1 cellular context compared by ENCODE assay signal in the genomic region with DNA sequence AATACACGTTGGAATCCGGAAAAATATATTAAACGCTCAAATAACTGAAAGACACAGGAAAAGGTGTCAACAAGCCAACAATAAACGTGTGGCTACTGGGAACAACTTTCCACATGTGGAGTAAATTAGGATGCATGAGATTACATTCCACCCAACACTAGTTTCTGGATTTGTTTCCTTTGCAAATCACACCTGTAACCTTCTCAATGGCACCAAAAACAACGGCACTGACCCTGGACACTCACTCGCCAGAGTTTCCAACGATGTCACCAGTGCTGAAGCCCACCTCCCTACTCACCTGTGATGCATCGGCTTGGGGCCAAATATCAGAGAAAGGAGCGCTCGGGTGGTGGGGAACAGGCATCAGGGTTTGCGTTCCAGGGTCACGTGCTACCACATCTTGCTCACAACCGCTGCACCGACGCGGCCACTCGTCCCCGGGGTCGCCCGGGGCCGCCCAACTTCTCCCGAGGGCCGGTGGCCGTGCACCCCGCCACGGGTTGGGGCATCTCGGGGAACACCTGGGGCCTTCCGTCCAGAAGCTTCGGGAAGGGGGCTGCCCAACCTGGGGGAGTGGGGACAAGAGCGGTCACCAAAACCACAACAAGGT.
TF ChIP-seq lines count a peak whose summit lies in the region.

No MANE protein-coding gene starts in this region.

TF ChIP-seq in K562, 482 proteins besides CTCF, POLR2A, EP300 and RAD21 (continued from another document and continues in another):
- no peak for TF ChIP-seq DEAF1 (CRISPR knock-in tag; IDR thresholded peaks at IDR 0.05)
- 0 out of 4 replicates have a peak, but pooled peaks of 1 of the 2 experiments have one; percentile 15 for TF ChIP-seq HDAC1 (IDR thresholded peaks at IDR 0.05)
- peak; percentile 81 for TF ChIP-seq USF1 (CRISPR knock-in tag; IDR thresholded peaks at IDR 0.05)
- TF ChIP-seq SIN3A (IDR thresholded peaks at IDR 0.05; ENCODE audit: borderline replicate concordance in 2 of 2, control insufficient read depth in 1 of 2, low read depth in 2 of 2, low read length in 2 of 2), result 0 out of 4 replicates have a peak, but pooled peaks of 1 of the 2 experiments have one; percentile 31
- 0 out of 2 replicates have a peak, but pooled peaks have one; percentile 8 for TF ChIP-seq TEAD4 (IDR thresholded peaks at IDR 0.05; ENCODE audit: low read length)
- TF ChIP-seq TEAD4 (CRISPR knock-in tag; IDR thresholded peaks at IDR 0.05; ENCODE audit: borderline replicate concordance), result no peak
- no peak for TF ChIP-seq ZFX (CRISPR knock-in tag; IDR thresholded peaks at IDR 0.05)
- TF ChIP-seq BCOR (IDR thresholded peaks at IDR 0.05), result no peak
- TF ChIP-seq ZEB2 (IDR thresholded peaks at IDR 0.05), result no peak
- no peak for TF ChIP-seq E2F4 (CRISPR knock-in tag; IDR thresholded peaks at IDR 0.05; ENCODE audit: low read depth)
- TF ChIP-seq ETV5 (CRISPR knock-in tag; IDR thresholded peaks at IDR 0.05; ENCODE audit: low read depth), result no peak
- TF ChIP-seq ZBED1 (IDR thresholded peaks at IDR 0.05), result no peak
- no peak for TF ChIP-seq SRSF1 (IDR thresholded peaks at IDR 0.05; ENCODE audit: low read depth, low read length)
- peak in 1 of 2 experiments; percentile 39 for TF ChIP-seq E2F6 (IDR thresholded peaks at IDR 0.05; ENCODE audit: borderline replicate concordance in 1 of 2, extremely low read depth in 1 of 2, insufficient read depth in 1 of 2, insufficient read length in 1 of 2, low read depth in 1 of 2, low read length in 1 of 2, poor library complexity in 1 of 2, severe bottlenecking in 1 of 2)
- no peak for TF ChIP-seq HNRNPH1 (optimal IDR thresholded peaks at IDR 0.05; ENCODE audit: low read depth, low read length)
- no peak for TF ChIP-seq GTF2A2 (tag; IDR thresholded peaks at IDR 0.05)
- no peak for TF ChIP-seq RBM17 (IDR thresholded peaks at IDR 0.05; ENCODE audit: borderline replicate concordance, low read depth, low read length)
- TF ChIP-seq RBM14 (IDR thresholded peaks at IDR 0.05; ENCODE audit: borderline replicate concordance, insufficient read depth, low read depth, low read length), result no peak
- TF ChIP-seq BRD4 (IDR thresholded peaks at IDR 0.05), result no peak
- no peak for TF ChIP-seq MXI1 (IDR thresholded peaks at IDR 0.05; ENCODE audit: low read depth, low read length)
- no peak for TF ChIP-seq RFX5 (IDR thresholded peaks at IDR 0.05; ENCODE audit: low read depth, low read length)
- no peak for TF ChIP-seq PCBP1 (IDR thresholded peaks at IDR 0.05; ENCODE audit: low read depth, low read length, poor library complexity, severe bottlenecking)
- no peak for TF ChIP-seq GTF3C2 (IDR thresholded peaks at IDR 0.05; ENCODE audit: borderline replicate concordance, extremely low read depth, insufficient read length)
- TF ChIP-seq BRF2 (IDR thresholded peaks at IDR 0.05; ENCODE audit: borderline replicate concordance, insufficient read depth, insufficient read length), result no peak
- TF ChIP-seq ZC3H4 (CRISPR knock-in tag; IDR thresholded peaks at IDR 0.05; ENCODE audit: borderline replicate concordance), result no peak
- no peak for TF ChIP-seq DLX4 (CRISPR knock-in tag; IDR thresholded peaks at IDR 0.05)
- TF ChIP-seq ZNF165 (CRISPR knock-in tag; IDR thresholded peaks at IDR 0.05; ENCODE audit: borderline replicate concordance), result no peak
- TF ChIP-seq, protein P1, sequence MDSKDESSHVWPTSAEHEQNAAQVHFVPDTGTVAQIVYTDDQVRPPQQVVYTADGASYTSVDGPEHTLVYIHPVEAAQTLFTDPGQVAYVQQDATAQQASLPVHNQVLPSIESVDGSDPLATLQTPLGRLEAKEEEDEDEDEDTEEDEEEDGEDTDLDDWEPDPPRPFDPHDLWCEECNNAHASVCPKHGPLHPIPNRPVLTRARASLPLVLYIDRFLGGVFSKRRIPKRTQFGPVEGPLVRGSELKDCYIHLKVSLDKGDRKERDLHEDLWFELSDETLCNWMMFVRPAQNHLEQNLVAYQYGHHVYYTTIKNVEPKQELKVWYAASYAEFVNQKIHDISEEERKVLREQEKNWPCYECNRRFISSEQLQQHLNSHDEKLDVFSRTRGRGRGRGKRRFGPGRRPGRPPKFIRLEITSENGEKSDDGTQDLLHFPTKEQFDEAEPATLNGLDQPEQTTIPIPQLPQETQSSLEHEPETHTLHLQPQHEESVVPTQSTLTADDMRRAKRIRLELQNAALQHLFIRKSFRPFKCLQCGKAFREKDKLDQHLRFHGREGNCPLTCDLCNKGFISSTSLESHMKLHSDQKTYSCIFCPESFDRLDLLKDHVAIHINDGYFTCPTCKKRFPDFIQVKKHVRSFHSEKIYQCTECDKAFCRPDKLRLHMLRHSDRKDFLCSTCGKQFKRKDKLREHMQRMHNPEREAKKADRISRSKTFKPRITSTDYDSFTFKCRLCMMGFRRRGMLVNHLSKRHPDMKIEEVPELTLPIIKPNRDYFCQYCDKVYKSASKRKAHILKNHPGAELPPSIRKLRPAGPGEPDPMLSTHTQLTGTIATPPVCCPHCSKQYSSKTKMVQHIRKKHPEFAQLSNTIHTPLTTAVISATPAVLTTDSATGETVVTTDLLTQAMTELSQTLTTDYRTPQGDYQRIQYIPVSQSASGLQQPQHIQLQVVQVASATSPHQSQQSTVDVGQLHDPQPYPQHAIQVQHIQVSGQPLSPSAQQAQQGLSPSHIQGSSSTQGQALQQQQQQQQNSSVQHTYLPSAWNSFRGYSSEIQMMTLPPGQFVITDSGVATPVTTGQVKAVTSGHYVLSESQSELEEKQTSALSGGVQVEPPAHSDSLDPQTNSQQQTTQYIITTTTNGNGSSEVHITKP (IDR thresholded peaks at IDR 0.05; ENCODE audit: partially characterized antibody), result peak; percentile 76
- TF ChIP-seq ZNF318 (IDR thresholded peaks at IDR 0.05; ENCODE audit: borderline replicate concordance in 1 of 2, low read depth in 1 of 2), result no peak
- TF ChIP-seq TRIM24 (IDR thresholded peaks at IDR 0.05), result no peak
- TF ChIP-seq MCM5 (IDR thresholded peaks at IDR 0.05; ENCODE audit: low read depth), result no peak
